ENCODE assay signal across 1 cellular context in the genomic region with DNA sequence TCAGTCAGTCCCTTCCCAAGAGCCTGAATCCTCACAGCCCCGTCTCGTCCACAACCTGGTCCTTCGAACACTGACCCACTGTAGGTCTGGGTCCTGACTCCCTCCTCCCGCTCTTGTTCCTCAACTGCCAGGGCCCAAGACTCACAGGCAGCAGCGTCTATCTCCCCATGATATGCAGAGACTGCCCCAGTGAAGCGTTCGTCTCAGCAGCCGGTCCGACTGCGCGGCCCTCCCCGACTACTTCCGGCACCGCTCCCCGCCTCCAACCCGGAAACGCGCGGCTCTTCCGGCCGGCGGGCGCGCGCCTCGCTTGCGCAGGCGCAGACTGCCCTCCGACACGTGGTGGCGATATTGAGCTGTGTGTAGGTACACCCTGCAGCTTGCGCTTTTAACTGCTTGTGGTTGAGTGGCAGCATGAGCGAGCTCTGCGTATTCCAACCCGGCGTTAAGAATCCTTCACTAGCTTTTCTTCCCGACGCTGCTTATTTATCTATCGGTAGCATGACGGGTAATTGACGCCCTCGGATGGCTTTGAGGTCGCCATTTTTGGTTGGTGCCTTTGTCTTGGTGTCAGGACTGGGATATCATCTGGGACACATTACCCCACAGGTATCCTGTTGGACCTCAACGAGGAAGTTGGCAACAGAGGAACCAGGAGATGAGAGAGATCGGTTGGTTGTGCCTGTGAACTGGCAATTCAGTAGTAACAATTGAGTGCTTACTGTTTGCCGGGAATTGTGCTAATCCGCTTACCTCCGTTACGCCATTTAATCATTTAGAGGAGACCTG.
A peak's percentile ranks its signal among the peaks of the same experiment; 100 is the strongest.
TF ChIP-seq lines count a peak whose summit lies in the region.

Gene TAF12, minus strand, starts transcription at position 221 of the 789 bp plus-strand sequence. CDS start 20,986 bp downstream, outside the sequence.

TF ChIP-seq in GM12878, 131 proteins besides CTCF, POLR2A, EP300 and RAD21 (continued from another document and continues in another):
- TF ChIP-seq, protein P1, sequence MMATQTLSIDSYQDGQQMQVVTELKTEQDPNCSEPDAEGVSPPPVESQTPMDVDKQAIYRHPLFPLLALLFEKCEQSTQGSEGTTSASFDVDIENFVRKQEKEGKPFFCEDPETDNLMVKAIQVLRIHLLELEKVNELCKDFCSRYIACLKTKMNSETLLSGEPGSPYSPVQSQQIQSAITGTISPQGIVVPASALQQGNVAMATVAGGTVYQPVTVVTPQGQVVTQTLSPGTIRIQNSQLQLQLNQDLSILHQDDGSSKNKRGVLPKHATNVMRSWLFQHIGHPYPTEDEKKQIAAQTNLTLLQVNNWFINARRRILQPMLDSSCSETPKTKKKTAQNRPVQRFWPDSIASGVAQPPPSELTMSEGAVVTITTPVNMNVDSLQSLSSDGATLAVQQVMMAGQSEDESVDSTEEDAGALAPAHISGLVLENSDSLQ (IDR thresholded peaks at IDR 0.05) = peak; percentile 94
- TF ChIP-seq TBL1XR1 (IDR thresholded peaks at IDR 0.05; ENCODE audit: low read depth, low read length) (0 out of 2 replicates have a peak, but pooled peaks have one; percentile 9), IKZF1 (conservative IDR thresholded peaks at IDR 0.05) (peak; percentile 87), ZBTB40 (IDR thresholded peaks at IDR 0.05; ENCODE audit: borderline replicate concordance) (peak; percentile 95), SIX5 (IDR thresholded peaks at IDR 0.05; ENCODE audit: low read depth, low read length, severe bottlenecking) (peak; percentile 48), BHLHE40 (IDR thresholded peaks at IDR 0.05; ENCODE audit: borderline replicate concordance in 1 of 2, low read depth in 2 of 2, low read length in 1 of 2) (peak; percentile 64 to 67; a peak in 3 of 4 replicates), CREB1 (IDR thresholded peaks at IDR 0.05; ENCODE audit: low read depth) (peak; percentile 64; the same call in 1 of the 2 replicates), ZBTB11 (CRISPR knock-in tag; IDR thresholded peaks at IDR 0.05) (peak; percentile 83), BCL3 (IDR thresholded peaks at IDR 0.05; ENCODE audit: borderline replicate concordance, insufficient read depth, low read depth, low read length, poor library complexity, severe bottlenecking) (no peak), KAT2A (conservative IDR thresholded peaks at IDR 0.05; ENCODE audit: control insufficient read depth, low read depth, low read length) (no peak), RB1 (IDR thresholded peaks at IDR 0.05; ENCODE audit: borderline replicate concordance) (peak; percentile 76; the same call in 1 of the 2 replicates), RAD51 (IDR thresholded peaks at IDR 0.05) (peak; percentile 63), NBN (IDR thresholded peaks at IDR 0.05) (peak; percentile 88), HSF1 (IDR thresholded peaks at IDR 0.05; ENCODE audit: low read depth, low read length) (no peak), POLR2AphosphoS5 (IDR thresholded peaks at IDR 0.05; ENCODE audit: low read length) (peak; percentile 98), NRF1 (conservative IDR thresholded peaks at IDR 0.05; ENCODE audit: low read depth, low read length) (peak; percentile 70), EED (IDR thresholded peaks at IDR 0.05; ENCODE audit: low read depth) (no peak), NR2F1 (conservative IDR thresholded peaks at IDR 0.05) (no peak), ZNF24 (IDR thresholded peaks at IDR 0.05) (no peak), EGR1 (IDR thresholded peaks at IDR 0.05; ENCODE audit: borderline replicate concordance in 1 of 2, low read depth in 2 of 2, low read length in 2 of 2) (peak; percentile 32 to 33; a peak in 2 of 3 replicates), NR2C1 (IDR thresholded peaks at IDR 0.05) (peak; percentile 40; the same call in 1 of the 2 replicates), SREBF1 (IDR thresholded peaks at IDR 0.05; ENCODE audit: low read length) (no peak), PML (IDR thresholded peaks at IDR 0.05; ENCODE audit: low read length) (peak; percentile 95), ZZZ3 (IDR thresholded peaks at IDR 0.05; ENCODE audit: control insufficient read depth, insufficient read length, low read depth) (no peak), TARDBP (IDR thresholded peaks at IDR 0.05; ENCODE audit: borderline replicate concordance) (peak; percentile 71; the same call in 1 of the 2 replicates), STAT3 (IDR thresholded peaks at IDR 0.05; ENCODE audit: low read depth, low read length) (no peak), SPI1 (IDR thresholded peaks at IDR 0.05; ENCODE audit: borderline replicate concordance, insufficient read depth, low read depth, low read length) (no peak), MLLT1 (IDR thresholded peaks at IDR 0.05) (peak; percentile 78; the same call in 1 of the 2 replicates), SMC3 (IDR thresholded peaks at IDR 0.05; ENCODE audit: borderline replicate concordance, low read length) (no peak), MTA2 (IDR thresholded peaks at IDR 0.05; ENCODE audit: low read depth) (no peak), CBFB (IDR thresholded peaks at IDR 0.05; ENCODE audit: low read depth) (peak; percentile 75; the same call in 1 of the 2 replicates), YY1 (IDR thresholded peaks at IDR 0.05; ENCODE audit: low read depth, low read length) (peak; percentile 79), FOXK2 (IDR thresholded peaks at IDR 0.05) (peak; percentile 57), USF2 (IDR thresholded peaks at IDR 0.05; ENCODE audit: borderline replicate concordance, low read depth, low read length) (peak; percentile 66; the same call in 1 of the 2 replicates), CREM (IDR thresholded peaks at IDR 0.05; ENCODE audit: low read depth) (peak; percentile 60; the same call in 1 of the 2 replicates), LARP7 (IDR thresholded peaks at IDR 0.05) (peak; percentile 43)
- TF ChIP-seq, protein P2, sequence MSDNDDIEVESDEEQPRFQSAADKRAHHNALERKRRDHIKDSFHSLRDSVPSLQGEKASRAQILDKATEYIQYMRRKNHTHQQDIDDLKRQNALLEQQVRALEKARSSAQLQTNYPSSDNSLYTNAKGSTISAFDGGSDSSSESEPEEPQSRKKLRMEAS (IDR thresholded peaks at IDR 0.05; ENCODE audit: low read depth, low read length) = peak; percentile 98
- TF ChIP-seq, protein P3, sequence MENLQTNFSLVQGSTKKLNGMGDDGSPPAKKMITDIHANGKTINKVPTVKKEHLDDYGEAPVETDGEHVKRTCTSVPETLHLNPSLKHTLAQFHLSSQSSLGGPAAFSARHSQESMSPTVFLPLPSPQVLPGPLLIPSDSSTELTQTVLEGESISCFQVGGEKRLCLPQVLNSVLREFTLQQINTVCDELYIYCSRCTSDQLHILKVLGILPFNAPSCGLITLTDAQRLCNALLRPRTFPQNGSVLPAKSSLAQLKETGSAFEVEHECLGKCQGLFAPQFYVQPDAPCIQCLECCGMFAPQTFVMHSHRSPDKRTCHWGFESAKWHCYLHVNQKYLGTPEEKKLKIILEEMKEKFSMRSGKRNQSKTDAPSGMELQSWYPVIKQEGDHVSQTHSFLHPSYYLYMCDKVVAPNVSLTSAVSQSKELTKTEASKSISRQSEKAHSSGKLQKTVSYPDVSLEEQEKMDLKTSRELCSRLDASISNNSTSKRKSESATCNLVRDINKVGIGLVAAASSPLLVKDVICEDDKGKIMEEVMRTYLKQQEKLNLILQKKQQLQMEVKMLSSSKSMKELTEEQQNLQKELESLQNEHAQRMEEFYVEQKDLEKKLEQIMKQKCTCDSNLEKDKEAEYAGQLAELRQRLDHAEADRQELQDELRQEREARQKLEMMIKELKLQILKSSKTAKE (IDR thresholded peaks at IDR 0.05; ENCODE audit: low read depth, poor library complexity, severe bottlenecking) = no peak
- TF ChIP-seq, protein P4, sequence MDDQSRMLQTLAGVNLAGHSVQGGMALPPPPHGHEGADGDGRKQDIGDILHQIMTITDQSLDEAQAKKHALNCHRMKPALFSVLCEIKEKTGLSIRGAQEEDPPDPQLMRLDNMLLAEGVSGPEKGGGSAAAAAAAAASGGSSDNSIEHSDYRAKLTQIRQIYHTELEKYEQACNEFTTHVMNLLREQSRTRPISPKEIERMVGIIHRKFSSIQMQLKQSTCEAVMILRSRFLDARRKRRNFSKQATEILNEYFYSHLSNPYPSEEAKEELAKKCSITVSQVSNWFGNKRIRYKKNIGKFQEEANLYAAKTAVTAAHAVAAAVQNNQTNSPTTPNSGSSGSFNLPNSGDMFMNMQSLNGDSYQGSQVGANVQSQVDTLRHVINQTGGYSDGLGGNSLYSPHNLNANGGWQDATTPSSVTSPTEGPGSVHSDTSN (IDR thresholded peaks at IDR 0.05; ENCODE audit: insufficient replicate concordance, low read depth, low read length) = peak; percentile 69
